In genomic region chr11:131033151-131033651, GRCh38 we compare ENCODE assay signal across 9 cellular contexts.
A peak's percentile ranks its signal among the peaks of the same experiment; 100 is the strongest.
DNase-seq lines count a peak whose midpoint lies in the region; TF ChIP-seq lines count a peak whose summit lies in the region.
"Had no signal": no experiment of that assay in that cellular context is flagged by ENCODE, and none has a peak within 500 bp of the region (broad histone marks: within the 10 kb centered on the region; RNA-seq: fewer than 3 reads in every experiment).

No MANE protein-coding gene starts in this region.

- H3K27me3 ChIP-seq in testis (no peaks in the 10 kb centered on the region), tibial artery (no peaks in the 10 kb centered on the region)
- H3K27me3 ChIP-seq: right lobe of liver had no signal

- no peaks in the 10 kb centered on the region for H3K36me3 ChIP-seq in testis (ENCODE audit: low read depth, missing control alignments)
- H3K36me3 ChIP-seq in tibial artery, result no peaks in the 10 kb centered on the region
- H3K36me3 ChIP-seq: right lobe of liver had no signal

- no peak overlapping the region for H3K27ac ChIP-seq in testis
- no peak overlapping the region for H3K27ac ChIP-seq in tibial artery
- H3K27ac ChIP-seq: right lobe of liver had no signal

- intact Hi-C loops in testis (cut with DNase I; ENCODE audit: low total_unique reads) (no loop called here), tibial artery (cut with DNase I; ENCODE audit: low total_unique reads) (no loop called here)

- 18 to 19% methylated on average over 5 of the region's 5 CpGs for WGBS in testis, 2 donors

- DNase-seq in HCEC 1CT, result peak; percentile 95
- DNase-seq in T1000 (lab: John Stamatoyannopoulos, UW), result peak; percentile 16
- DNase-seq in fibroblast of villous mesenchyme (ENCODE audit: low read depth), result peak; percentile 90
- peak; percentile 23 for DNase-seq in testis
- no peak for DNase-seq in tibial artery
- DNase-seq in NCI-H526 treated with DMSO at 0.1 percent for 48 hours (lab: John Stamatoyannopoulos, UW), result no peak
- no peak for DNase-seq in activated naive CD4-positive, alpha-beta T cell treated with anti-CD3 and anti-CD28 coated beads, Interleukin-2, amount 50 U/mL, for 16 hours
- DNase-seq: right lobe of liver; stimulated activated naive CD8-positive, alpha-beta T cell treated with anti-CD3 and anti-CD28 coated beads, Interleukin-15, amount 100 ng/mL, for 72 hours had no signal

- TF ChIP-seq POLR2A in testis (IDR thresholded peaks at IDR 0.05), result no peak

- H3K9me3 ChIP-seq in testis (no peaks in the 10 kb centered on the region), tibial artery (no peaks in the 10 kb centered on the region)
- H3K9me3 ChIP-seq: right lobe of liver had no signal

- TF ChIP-seq CTCF in fibroblast of villous mesenchyme (IDR thresholded peaks at IDR 0.05; ENCODE audit: insufficient read depth, low read depth, low read length), result no peak
- no peak for TF ChIP-seq CTCF in testis (IDR thresholded peaks at IDR 0.05)
- no peak for TF ChIP-seq CTCF in tibial artery (IDR thresholded peaks at IDR 0.05)

- H3K4me3 ChIP-seq in fibroblast of villous mesenchyme (ENCODE audit: low read depth, low read length) (no peak overlapping the region), testis (no peak overlapping the region), tibial artery (no peak overlapping the region)
- H3K4me3 ChIP-seq: right lobe of liver had no signal

- H3K4me1 ChIP-seq in testis (no peaks in the 10 kb centered on the region), tibial artery (no peaks in the 10 kb centered on the region)
- H3K4me1 ChIP-seq: right lobe of liver had no signal

Comparison
In these comparisons a context has a peak if more than half of its experiments do, and no peak if none do; other contexts are left out.
1. DNase-seq: peak in HCEC 1CT (single experiment), T1000 (single experiment), fibroblast of villous mesenchyme (single experiment) and testis (single experiment); none in tibial artery (0 of 2), NCI-H526 treated with DMSO at 0.1 percent for 48 hours (single experiment) and activated naive CD4-positive, alpha-beta T cell treated with anti-CD3 and anti-CD28 coated beads, Interleukin-2, amount 50 U/mL, for 16 hours (single experiment).